ENCODE assay signal across 13 cellular contexts in the genomic region with DNA sequence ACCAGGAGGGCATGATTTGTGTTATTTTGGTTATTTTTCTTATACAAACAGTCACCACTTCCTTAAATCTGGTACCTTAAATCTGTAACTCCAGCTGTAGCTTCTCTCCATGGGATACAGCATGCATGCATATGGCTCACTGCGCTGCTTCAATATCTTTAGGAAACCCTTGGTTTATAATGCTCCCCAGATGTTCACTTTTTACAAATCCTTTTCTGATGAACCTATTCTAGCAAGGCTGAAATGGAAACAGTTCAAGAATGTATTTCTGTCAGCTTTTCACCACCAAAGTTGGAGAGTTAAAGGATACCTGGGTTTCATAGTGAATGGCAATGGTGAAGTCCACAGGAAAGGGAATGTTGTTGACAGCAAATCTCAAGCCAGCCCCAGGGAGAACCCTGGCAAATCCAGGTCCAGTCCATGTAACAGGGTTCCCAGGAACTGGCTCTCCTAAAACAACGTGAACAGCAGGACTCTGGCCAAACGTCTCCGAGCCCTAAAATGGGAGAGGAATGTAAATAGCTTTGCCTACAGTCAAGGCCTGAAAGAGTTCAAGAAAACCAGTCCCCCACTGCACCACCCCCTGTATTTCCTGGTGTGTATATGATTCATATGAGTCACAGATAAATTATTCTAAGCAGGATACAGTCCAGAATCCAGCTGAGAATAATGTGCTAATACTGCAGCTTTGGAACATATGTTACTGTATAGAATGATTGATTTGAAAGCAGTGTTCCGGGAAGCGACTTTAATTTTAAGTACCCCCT. TPM values are rescaled to one million over a fixed set of nuclear protein-coding genes. Genes with fewer than 3 reads are reported as not detected.
DNase-seq lines count a peak whose midpoint lies in the region; ATAC-seq and TF ChIP-seq lines count a peak whose summit lies in the region.
"Had no signal": no experiment of that assay in that cellular context is flagged by ENCODE, and none has a peak within 500 bp of the region (broad histone marks: within the 10 kb centered on the region; RNA-seq: fewer than 3 reads in every experiment).

No MANE protein-coding gene starts in this region.

- H4K20me1 ChIP-seq in Karpas-422 (ENCODE audit: insufficient read depth, low read depth, low read length) = no peaks in the 10 kb centered on the region

- H3K9me2 ChIP-seq in Karpas-422 (replicated peaks; ENCODE audit: insufficient read depth, low read length) = no peaks in the 10 kb centered on the region

- intact Hi-C loops in posterior cingulate gyrus (cut with DNase I) = no loop called here

- H3K9me3 ChIP-seq in RWPE2 (ENCODE audit: severe bottlenecking) (no peaks in the 10 kb centered on the region), Karpas-422 (ENCODE audit: low read length) (no peaks in the 10 kb centered on the region)
- H3K9me3 ChIP-seq: lower lobe of right lung had no signal

- H3K9ac ChIP-seq in Karpas-422 (ENCODE audit: low read length) = no peak overlapping the region

- ATAC-seq in RWPE2 (ENCODE audit: low read depth) (peak; percentile 98), HG03135 (IDR thresholded peaks at IDR 0.05; ENCODE audit: unreplicated experiment) (no peak)
- ATAC-seq: activated T-cell treated with anti-CD3 and anti-CD28 coated beads, Interleukin-2, amount 50 U/mL, for 4 hours; lower lobe of right lung; T-helper 17 cell had no signal

- H3K36me3 ChIP-seq in RWPE2 (ENCODE audit: low read depth) (no peaks in the 10 kb centered on the region), Karpas-422 (ENCODE audit: insufficient read depth, low read length) (no peaks in the 10 kb centered on the region)
- H3K36me3 ChIP-seq: lower lobe of right lung had no signal

- DNase-seq in GM04504 (ENCODE audit: low read depth) = peak; percentile 72
- no peak for DNase-seq in RWPE2 (ENCODE audit: low spot score)
- DNase-seq in fibroblast of peridontal ligament (ENCODE audit: extremely low read depth) = peak; percentile 88
- peak; percentile 61 for DNase-seq in retinal pigment epithelial cell (ENCODE audit: low read depth)
- DNase-seq in posterior cingulate gyrus = no peak
- no peak for DNase-seq in Karpas-422
- no peak for DNase-seq in stimulated activated CD4-positive, alpha-beta T cell treated with anti-CD3 and anti-CD28 coated beads, Interleukin-15, amount 100 ng/mL, for 24 hours
- DNase-seq: activated T-cell treated with anti-CD3 and anti-CD28 coated beads, Interleukin-2, amount 50 U/mL, for 4 hours; KBM-7; lower lobe of right lung; NCI-H510A treated with DMSO at 0.1 percent for 48 hours; T-helper 17 cell had no signal

- no peak overlapping the region for H2AFZ ChIP-seq in Karpas-422 (ENCODE audit: low read length)

- H3K27me3 ChIP-seq in RWPE2 (ENCODE audit: insufficient read depth, poor library complexity, severe bottlenecking) (no peaks in the 10 kb centered on the region), Karpas-422 (ENCODE audit: low read length) (no peaks in the 10 kb centered on the region)

- H3K4me2 ChIP-seq in Karpas-422 (ENCODE audit: low read depth, low read length, poor library complexity, severe bottlenecking) = no peak overlapping the region

- H3K4me3 ChIP-seq in RWPE2 (ENCODE audit: severe bottlenecking) = no peak overlapping the region
- H3K4me3 ChIP-seq in retinal pigment epithelial cell (ENCODE audit: low read length) = no peak overlapping the region
- no peak overlapping the region for H3K4me3 ChIP-seq in Karpas-422 (ENCODE audit: low read length)
- H3K4me3 ChIP-seq: lower lobe of right lung had no signal

- TF ChIP-seq CTCF in RWPE2 (IDR thresholded peaks at IDR 0.05; ENCODE audit: poor library complexity, severe bottlenecking) (no peak), retinal pigment epithelial cell (conservative IDR thresholded peaks at IDR 0.05; ENCODE audit: low read depth, low read length) (no peak)

- H3K79me2 ChIP-seq in Karpas-422 (ENCODE audit: low read length) = no peaks in the 10 kb centered on the region

- H3K27ac ChIP-seq in RWPE2 (ENCODE audit: poor library complexity, severe bottlenecking) (peak overlapping the region; percentile 60), Karpas-422 (ENCODE audit: low read length) (no peak overlapping the region)
- H3K27ac ChIP-seq: lower lobe of right lung had no signal

- H3K4me1 ChIP-seq in RWPE2 (ENCODE audit: insufficient read depth, poor library complexity, severe bottlenecking) (peaks cover 23% of the 10 kb centered on the region), Karpas-422 (ENCODE audit: low read length) (no peaks in the 10 kb centered on the region)

RNA-seq across cellular contexts. Expression of a gene that starts 50.7 kb away (rescaled TPM):
- total RNA-seq in Karpas-422 (2014; rRNA removed; shearing (Covaris generic); ENCODE audit: low replicate concordance) = not detected in 2 replicates
- total RNA-seq: activated T-cell treated with anti-CD3 and anti-CD28 coated beads, Interleukin-2, amount 50 U/mL, for 4 hours; lower lobe of right lung; T-helper 17 cell had no signal

Comparison
In these comparisons a context has a peak if more than half of its experiments do, and no peak if none do; other contexts are left out.
1. DNase-seq: peak in GM04504 (single experiment), fibroblast of peridontal ligament (single experiment) and retinal pigment epithelial cell (single experiment); none in RWPE2 (single experiment), posterior cingulate gyrus (0 of 10), Karpas-422 (single experiment) and stimulated activated CD4-positive, alpha-beta T cell treated with anti-CD3 and anti-CD28 coated beads, Interleukin-15, amount 100 ng/mL, for 24 hours (single experiment).